Comparison of ENCODE assay signal across 1 cellular context in the genomic region with DNA sequence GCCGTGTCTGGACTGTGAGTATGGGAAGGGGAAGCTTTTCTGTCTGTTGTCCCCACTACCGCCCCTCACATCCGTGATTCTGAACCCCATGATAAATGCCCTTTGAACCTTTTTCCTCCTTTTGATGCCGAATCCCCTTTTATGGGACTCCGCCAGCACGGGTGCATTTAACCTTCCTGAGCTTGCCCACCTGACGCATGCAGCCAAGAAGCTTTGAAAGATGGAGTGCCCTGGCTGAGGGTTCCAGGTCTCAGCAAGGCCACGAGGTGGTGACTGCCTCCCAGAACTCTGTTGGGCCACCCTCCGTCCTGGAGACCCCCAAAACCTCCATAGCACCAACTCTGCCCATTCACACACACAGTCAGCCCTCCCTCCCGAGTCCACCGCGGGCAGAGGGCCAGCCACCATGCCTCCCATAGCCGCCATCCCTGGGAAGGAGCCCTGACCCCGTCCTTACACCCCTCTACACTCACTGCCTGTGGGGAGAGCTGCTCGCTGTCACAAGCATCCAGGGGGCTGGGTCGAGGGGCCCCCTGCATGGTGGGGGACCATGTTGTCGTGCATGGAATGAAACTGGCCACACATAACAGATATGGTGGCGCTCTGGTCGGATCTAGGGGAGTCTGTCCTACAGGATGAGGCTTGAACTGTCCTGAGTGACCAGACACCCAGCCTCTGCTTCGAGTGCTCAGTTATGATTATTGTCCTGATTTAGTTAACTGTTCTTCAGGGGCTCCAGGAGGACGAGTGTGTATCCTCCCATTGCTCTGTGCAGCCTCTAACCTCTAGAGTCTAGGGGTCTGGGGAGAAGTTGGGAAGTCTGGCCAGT.
TF ChIP-seq lines count a peak whose summit lies in the region.

No MANE protein-coding gene starts in this region.

TF ChIP-seq in H1, 55 proteins besides CTCF, POLR2A, EP300 and RAD21:
- TF ChIP-seq TCF12 (IDR thresholded peaks at IDR 0.05; ENCODE audit: low read depth, low read length) (no peak), KDM5A (IDR thresholded peaks at IDR 0.05; ENCODE audit: low read length) (no peak), BCL11A (IDR thresholded peaks at IDR 0.05; ENCODE audit: low read depth in 2 of 2, low read length in 2 of 2) (no peak), HDAC2 (IDR thresholded peaks at IDR 0.05; ENCODE audit: borderline replicate concordance in 1 of 2, low read depth in 2 of 2, low read length in 2 of 2) (no peak), SAP30 (IDR thresholded peaks at IDR 0.05; ENCODE audit: insufficient read depth, insufficient replicate concordance, low read length) (no peak), NRF1 (IDR thresholded peaks at IDR 0.05; ENCODE audit: low read depth, low read length) (no peak), SP4 (IDR thresholded peaks at IDR 0.05; ENCODE audit: low read length) (no peak)
- TF ChIP-seq, protein P1, sequence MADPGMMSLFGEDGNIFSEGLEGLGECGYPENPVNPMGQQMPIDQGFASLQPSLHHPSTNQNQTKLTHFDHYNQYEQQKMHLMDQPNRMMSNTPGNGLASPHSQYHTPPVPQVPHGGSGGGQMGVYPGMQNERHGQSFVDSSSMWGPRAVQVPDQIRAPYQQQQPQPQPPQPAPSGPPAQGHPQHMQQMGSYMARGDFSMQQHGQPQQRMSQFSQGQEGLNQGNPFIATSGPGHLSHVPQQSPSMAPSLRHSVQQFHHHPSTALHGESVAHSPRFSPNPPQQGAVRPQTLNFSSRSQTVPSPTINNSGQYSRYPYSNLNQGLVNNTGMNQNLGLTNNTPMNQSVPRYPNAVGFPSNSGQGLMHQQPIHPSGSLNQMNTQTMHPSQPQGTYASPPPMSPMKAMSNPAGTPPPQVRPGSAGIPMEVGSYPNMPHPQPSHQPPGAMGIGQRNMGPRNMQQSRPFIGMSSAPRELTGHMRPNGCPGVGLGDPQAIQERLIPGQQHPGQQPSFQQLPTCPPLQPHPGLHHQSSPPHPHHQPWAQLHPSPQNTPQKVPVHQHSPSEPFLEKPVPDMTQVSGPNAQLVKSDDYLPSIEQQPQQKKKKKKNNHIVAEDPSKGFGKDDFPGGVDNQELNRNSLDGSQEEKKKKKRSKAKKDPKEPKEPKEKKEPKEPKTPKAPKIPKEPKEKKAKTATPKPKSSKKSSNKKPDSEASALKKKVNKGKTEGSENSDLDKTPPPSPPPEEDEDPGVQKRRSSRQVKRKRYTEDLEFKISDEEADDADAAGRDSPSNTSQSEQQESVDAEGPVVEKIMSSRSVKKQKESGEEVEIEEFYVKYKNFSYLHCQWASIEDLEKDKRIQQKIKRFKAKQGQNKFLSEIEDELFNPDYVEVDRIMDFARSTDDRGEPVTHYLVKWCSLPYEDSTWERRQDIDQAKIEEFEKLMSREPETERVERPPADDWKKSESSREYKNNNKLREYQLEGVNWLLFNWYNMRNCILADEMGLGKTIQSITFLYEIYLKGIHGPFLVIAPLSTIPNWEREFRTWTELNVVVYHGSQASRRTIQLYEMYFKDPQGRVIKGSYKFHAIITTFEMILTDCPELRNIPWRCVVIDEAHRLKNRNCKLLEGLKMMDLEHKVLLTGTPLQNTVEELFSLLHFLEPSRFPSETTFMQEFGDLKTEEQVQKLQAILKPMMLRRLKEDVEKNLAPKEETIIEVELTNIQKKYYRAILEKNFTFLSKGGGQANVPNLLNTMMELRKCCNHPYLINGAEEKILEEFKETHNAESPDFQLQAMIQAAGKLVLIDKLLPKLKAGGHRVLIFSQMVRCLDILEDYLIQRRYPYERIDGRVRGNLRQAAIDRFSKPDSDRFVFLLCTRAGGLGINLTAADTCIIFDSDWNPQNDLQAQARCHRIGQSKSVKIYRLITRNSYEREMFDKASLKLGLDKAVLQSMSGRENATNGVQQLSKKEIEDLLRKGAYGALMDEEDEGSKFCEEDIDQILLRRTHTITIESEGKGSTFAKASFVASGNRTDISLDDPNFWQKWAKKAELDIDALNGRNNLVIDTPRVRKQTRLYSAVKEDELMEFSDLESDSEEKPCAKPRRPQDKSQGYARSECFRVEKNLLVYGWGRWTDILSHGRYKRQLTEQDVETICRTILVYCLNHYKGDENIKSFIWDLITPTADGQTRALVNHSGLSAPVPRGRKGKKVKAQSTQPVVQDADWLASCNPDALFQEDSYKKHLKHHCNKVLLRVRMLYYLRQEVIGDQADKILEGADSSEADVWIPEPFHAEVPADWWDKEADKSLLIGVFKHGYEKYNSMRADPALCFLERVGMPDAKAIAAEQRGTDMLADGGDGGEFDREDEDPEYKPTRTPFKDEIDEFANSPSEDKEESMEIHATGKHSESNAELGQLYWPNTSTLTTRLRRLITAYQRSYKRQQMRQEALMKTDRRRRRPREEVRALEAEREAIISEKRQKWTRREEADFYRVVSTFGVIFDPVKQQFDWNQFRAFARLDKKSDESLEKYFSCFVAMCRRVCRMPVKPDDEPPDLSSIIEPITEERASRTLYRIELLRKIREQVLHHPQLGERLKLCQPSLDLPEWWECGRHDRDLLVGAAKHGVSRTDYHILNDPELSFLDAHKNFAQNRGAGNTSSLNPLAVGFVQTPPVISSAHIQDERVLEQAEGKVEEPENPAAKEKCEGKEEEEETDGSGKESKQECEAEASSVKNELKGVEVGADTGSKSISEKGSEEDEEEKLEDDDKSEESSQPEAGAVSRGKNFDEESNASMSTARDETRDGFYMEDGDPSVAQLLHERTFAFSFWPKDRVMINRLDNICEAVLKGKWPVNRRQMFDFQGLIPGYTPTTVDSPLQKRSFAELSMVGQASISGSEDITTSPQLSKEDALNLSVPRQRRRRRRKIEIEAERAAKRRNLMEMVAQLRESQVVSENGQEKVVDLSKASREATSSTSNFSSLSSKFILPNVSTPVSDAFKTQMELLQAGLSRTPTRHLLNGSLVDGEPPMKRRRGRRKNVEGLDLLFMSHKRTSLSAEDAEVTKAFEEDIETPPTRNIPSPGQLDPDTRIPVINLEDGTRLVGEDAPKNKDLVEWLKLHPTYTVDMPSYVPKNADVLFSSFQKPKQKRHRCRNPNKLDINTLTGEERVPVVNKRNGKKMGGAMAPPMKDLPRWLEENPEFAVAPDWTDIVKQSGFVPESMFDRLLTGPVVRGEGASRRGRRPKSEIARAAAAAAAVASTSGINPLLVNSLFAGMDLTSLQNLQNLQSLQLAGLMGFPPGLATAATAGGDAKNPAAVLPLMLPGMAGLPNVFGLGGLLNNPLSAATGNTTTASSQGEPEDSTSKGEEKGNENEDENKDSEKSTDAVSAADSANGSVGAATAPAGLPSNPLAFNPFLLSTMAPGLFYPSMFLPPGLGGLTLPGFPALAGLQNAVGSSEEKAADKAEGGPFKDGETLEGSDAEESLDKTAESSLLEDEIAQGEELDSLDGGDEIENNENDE (IDR thresholded peaks at IDR 0.05; ENCODE audit: insufficient replicate concordance, low read length), result no peak
TF ChIP-seq in H1: peak in this region for 0.
